In the genomic region with DNA sequence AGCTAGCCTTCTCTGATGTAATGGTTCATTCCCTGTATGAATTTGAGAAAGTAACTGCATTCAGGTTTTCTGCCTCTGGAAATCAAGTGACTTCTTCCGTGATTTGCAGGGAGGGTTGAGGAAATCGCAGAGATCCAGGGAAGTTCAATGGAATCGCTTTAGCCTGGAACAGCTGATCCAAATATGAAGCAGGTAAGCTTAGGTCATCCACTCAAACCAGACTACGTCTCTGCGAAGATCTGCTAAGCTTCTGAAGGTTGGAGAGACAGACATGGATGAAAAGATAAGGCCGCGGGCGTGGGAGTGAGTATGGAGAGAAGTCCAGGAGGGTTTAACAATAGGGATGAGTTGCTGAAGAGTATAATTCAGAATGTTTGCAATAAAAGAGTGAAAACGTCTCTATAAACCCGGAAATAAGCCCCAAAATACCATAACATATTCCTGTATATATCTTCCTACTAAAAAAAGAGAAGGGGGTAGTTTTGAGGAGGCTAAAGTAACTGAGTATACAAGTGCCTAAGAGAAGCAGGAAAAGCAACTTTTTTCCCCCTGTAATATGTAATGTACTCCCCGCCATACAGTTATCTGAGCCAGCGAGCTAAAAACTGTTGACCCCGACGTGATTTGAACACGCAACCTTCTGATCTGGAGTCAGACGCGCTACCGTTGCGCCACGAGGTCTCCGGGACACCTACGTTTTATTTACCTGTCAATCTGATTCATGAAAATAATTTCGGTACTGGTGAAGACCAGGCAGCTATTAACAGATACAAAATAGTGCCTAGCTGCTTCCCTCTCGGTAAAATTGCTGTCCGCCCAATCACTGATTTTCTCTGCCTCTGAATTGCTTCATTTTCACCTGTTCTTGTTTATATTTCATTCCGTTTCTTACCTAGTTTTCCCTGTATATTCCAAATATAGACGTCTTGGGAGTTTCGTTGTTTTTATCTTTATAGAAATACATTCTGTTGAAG, we compare ENCODE assay signal across 8 cellular contexts. TPM values are rescaled to one million over a fixed set of nuclear protein-coding genes. Genes with fewer than 3 reads are reported as not detected.
DNase-seq lines count a peak whose midpoint lies in the region; ATAC-seq and TF ChIP-seq lines count a peak whose summit lies in the region.

No MANE protein-coding gene starts in this region.

- no peaks in the 10 kb centered on the region for H3K36me3 Mint-ChIP-seq in activated naive CD8-positive, alpha-beta T cell

- DNase-seq in PC-9 (peak; percentile 62 to 65), left colon (no peak), NCI-H1105 (lab: John Stamatoyannopoulos, UW) (no peak)

- CTCF ChIA-PET in PC-9 (lab: Charles Lee) = interaction anchor here (0.6 to 1.4 kb wide), 2 partner anchors 9 to 97 kb away, joined by 3 read pairs; no protein-coding TSS in a partner anchor

- ATAC-seq in HG02798 (IDR thresholded peaks at IDR 0.05; ENCODE audit: poor library complexity, unreplicated experiment) = peak; percentile 31
- peak; percentile 57 for ATAC-seq in left colon
- ATAC-seq in HG02763 (IDR thresholded peaks at IDR 0.05; ENCODE audit: unreplicated experiment) = no peak
- no peak for ATAC-seq in GM18519 (IDR thresholded peaks at IDR 0.05; ENCODE audit: low FRiP score, unreplicated experiment)

- intact Hi-C loops in PC-9 (cut with micrococcal nuclease; ENCODE audit: unreplicated experiment) = loop anchor here (1.0 to 2.0 kb wide), 2 partner anchors 126 to 237 kb away; a partner anchor contains a TSS
- intact Hi-C loops in left colon (cut with DNase I, micrococcal nuclease) = loop anchor here in 1 of 2 donors (10.0 kb wide), 1 partner anchor 244 kb away; no protein-coding TSS in a partner anchor

- peak overlapping the region; percentile 96 for H3K27ac Mint-ChIP-seq in activated naive CD8-positive, alpha-beta T cell

- peaks cover 2% of the 10 kb centered on the region for H3K27me3 Mint-ChIP-seq in activated naive CD8-positive, alpha-beta T cell

- H3K4me2 ChIP-seq in BLaER1 treated with 17β-estradiol and CSF1 and Interleukin-3, amounts not matched to agents 10 nM and 100 nM = peak overlapping the region in 9 of 11 experiments; percentile 1 to 51 (median 10); a peak in 11 of 22 replicates
- H3K4me2 ChIP-seq in PC-9 = peak overlapping the region; percentile 87

- BruUV-seq in PC-9 (replicated peaks; lab: Mats Ljungman, UMichigan) = no TSS peak

- H3K9me2 ChIP-seq in PC-9 (ENCODE audit: insufficient read depth) = no peaks in the 10 kb centered on the region

- peaks cover 13 to 44% (median 20%) of the 10 kb centered on the region in 10 experiments for H3K4me1 ChIP-seq in BLaER1 treated with 17β-estradiol and CSF1 and Interleukin-3, amounts not matched to agents 10 nM and 100 nM
- H3K4me1 ChIP-seq in PC-9 (replicated peaks; ENCODE audit: insufficient read depth) = peaks cover 42% of the 10 kb centered on the region

- POLR2A ChIA-PET in PC-9 (lab: Charles Lee; ENCODE audit: unreplicated experiment) = interaction anchor here (0.6 to 0.7 kb wide), 4 partner anchors 21 to 204 kb away, joined by 3 to 31 read pairs (median 8); no protein-coding TSS in a partner anchor

- H3K9ac ChIP-seq in BLaER1 treated with 17β-estradiol and CSF1 and Interleukin-3, amounts not matched to agents 10 nM and 100 nM = no peak overlapping the region

- H3K4me1 Mint-ChIP-seq in activated naive CD8-positive, alpha-beta T cell (ENCODE audit: low read depth) = peaks cover 51% of the 10 kb centered on the region

- peak overlapping the region; percentile 80 for H2AFZ ChIP-seq in PC-9

- H3F3A ChIP-seq in PC-9 (ENCODE audit: insufficient read depth, low read depth) = peaks cover 45% of the 10 kb centered on the region

- H3K4me3 Mint-ChIP-seq in activated naive CD8-positive, alpha-beta T cell = peak overlapping the region; percentile 89

- peak overlapping the region in 1 of 10 experiments; percentile 15; a peak in 2 of 20 replicates for H3K4me3 ChIP-seq in BLaER1 treated with 17β-estradiol and CSF1 and Interleukin-3, amounts not matched to agents 10 nM and 100 nM
- H3K4me3 ChIP-seq in PC-9 = peak overlapping the region; percentile 85

- H3K27ac ChIP-seq in BLaER1 treated with 17β-estradiol and CSF1 and Interleukin-3, amounts not matched to agents 10 nM and 100 nM = no peak overlapping the region
- peak overlapping the region; percentile 35 for H3K27ac ChIP-seq in PC-9

- TF ChIP-seq CTCF in PC-9 (conservative IDR thresholded peaks at IDR 0.05) = no peak

- peaks cover 0 to 4% (median 0%) of the 10 kb centered on the region in 11 experiments; a peak in 2 of 22 replicates for H3K9me3 ChIP-seq in BLaER1 treated with 17β-estradiol and CSF1 and Interleukin-3, amounts not matched to agents 10 nM and 100 nM (replicated peaks in 1 of 11)
- no peaks in the 10 kb centered on the region for H3K9me3 ChIP-seq in PC-9 (ENCODE audit: insufficient read depth, low read depth)

- no peaks in the 10 kb centered on the region for H3K79me2 ChIP-seq in PC-9 (ENCODE audit: low read depth)

- H3K36me3 ChIP-seq in BLaER1 treated with 17β-estradiol and CSF1 and Interleukin-3, amounts not matched to agents 10 nM and 100 nM = no peaks in the 10 kb centered on the region
- H3K36me3 ChIP-seq in PC-9 (ENCODE audit: low read depth) = no peaks in the 10 kb centered on the region

- H4K20me1 ChIP-seq in BLaER1 treated with 17β-estradiol and CSF1 and Interleukin-3, amounts not matched to agents 10 nM and 100 nM = peaks cover 0 to 27% (median 0%) of the 10 kb centered on the region in 11 experiments; a peak in 5 of 22 replicates
- no peaks in the 10 kb centered on the region for H4K20me1 ChIP-seq in PC-9 (ENCODE audit: insufficient read depth)

- peaks cover 71 to 80% (median 76%) of the 10 kb centered on the region in 11 experiments for H3K27me3 ChIP-seq in BLaER1 treated with 17β-estradiol and CSF1 and Interleukin-3, amounts not matched to agents 10 nM and 100 nM
- H3K27me3 ChIP-seq in PC-9 (ENCODE audit: insufficient read depth, low read depth) = no peaks in the 10 kb centered on the region

- H3K9me3 Mint-ChIP-seq in activated naive CD8-positive, alpha-beta T cell (ENCODE audit: low read depth) = no peaks in the 10 kb centered on the region

RNA-seq across cellular contexts. Expression of a gene that starts 33.9 kb away (rescaled TPM):
- total RNA-seq in PC-9 (2021) (28.7 and 32.9 TPM in 2 replicates), left colon (10 to 100 TPM; 17.6 to 35.1 TPM)

RNA-seq across cellular contexts. Expression of a gene that starts 51.8 kb away (rescaled TPM):
- total RNA-seq in PC-9 (2021) (20.7 and 23.4 TPM in 2 replicates), left colon (1 to 10 TPM; 6.2 to 8.0 TPM)

Comparison
In these comparisons a context has a peak if more than half of its experiments do, and no peak if none do; other contexts are left out.
1. ATAC-seq: peak in HG02798 (single experiment) and left colon (single experiment); none in HG02763 (single experiment) and GM18519 (single experiment).
2. DNase-seq: peak in PC-9 (2 of 2); none in left colon (0 of 2) and NCI-H1105 (single experiment).